ENCODE assay signal across 19 cellular contexts in the genomic region with DNA sequence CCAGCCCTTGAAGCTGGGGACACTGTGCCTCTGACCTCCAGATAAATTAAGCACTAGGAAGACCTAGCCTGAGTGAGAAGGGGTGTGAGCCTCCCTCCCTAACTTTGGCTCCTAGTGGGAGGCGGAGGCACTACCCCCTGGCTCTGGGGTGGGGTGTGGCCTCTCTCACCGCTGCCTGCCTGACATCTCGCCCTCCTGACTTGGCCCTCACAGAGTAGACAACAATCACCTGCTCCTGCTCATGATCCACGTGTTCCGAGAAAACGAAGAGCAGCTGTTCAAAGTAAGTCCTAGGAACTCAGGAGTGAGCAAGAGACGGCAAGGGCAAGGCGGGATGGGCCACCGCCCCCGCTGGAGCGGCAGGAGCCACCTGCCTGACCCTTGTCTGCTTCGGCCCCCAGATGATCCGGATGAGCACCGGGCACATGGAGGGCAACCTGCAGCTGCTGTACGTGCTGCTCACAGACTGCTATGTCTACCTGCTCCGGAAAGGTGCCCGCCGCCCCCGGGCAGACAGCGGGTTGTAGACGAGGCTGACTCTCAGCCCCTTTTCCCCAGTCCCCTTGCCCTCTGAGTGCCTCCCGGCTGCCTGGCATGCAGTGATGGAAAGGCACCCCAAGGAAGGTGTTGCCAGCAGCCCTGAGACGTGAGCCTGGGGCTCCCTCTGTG. TPM values are rescaled to one million over a fixed set of nuclear protein-coding genes. Genes with fewer than 3 reads are reported as not detected.
"Had no signal": no experiment of that assay in that cellular context is flagged by ENCODE, and none has a peak within 500 bp of the region (broad histone marks: within the 10 kb centered on the region; RNA-seq: fewer than 3 reads in every experiment).

No MANE protein-coding gene starts in this region.

- H3K36me3 Mint-ChIP-seq: type B pancreatic cell had no signal

- H3K27ac ChIP-seq: body of pancreas, lower lobe of right lung had no signal

- H3K9me3 Mint-ChIP-seq: activated naive CD4-positive, alpha-beta T cell treated with anti-CD3 and anti-CD28 coated beads, Interleukin-2, amount 10 ng/mL, durations not matched to agents 7 days and 5 days; activated T-helper 2 cell treated with anti-CD3 and anti-CD28 coated beads, Interferon-gamma antibody, Interleukin-2, Interleukin-4, amounts not matched to agents 10 μg/mL and 5 μg/mL and 100 μg/mL, durations not matched to agents 14 hours and 24 hours and 36 hours; dendritic cell treated with granulocyte-macrophage colony-stimulating factor and Interleukin-4, amounts not matched to agents 40 ng/mL and 50 ng/mL, for 4 days; stimulated activated naive B cell treated with anti-CD40 and anti-IgM and Interleukin-4, amounts not matched to agents 10 μg/mL and 1 μg/mL and 100 μg/mL, for 72 hours; T-helper 1 cell treated with Interleukin-12 subunit alpha and Interleukin-12 subunit beta and Interleukin-4 antibody, amounts not matched to agents 30 μg/mL and 1 μg/mL, for 36 hours; type B pancreatic cell had no signal

- ATAC-seq: body of pancreas; lower lobe of right lung; stimulated activated naive B cell treated with anti-CD40 and anti-IgM and Interleukin-4, amounts not matched to agents 10 μg/mL and 1 μg/mL and 100 μg/mL, for 72 hours had no signal

- DNase-seq: activated CD4-positive, alpha-beta T cell treated with anti-CD3 and anti-CD28 coated beads, Interleukin-2, amount 50 U/mL, for 1 hour; activated naive CD4-positive, alpha-beta T cell treated with anti-CD3 and anti-CD28 coated beads, Interleukin-2, amount 10 ng/mL, durations not matched to agents 7 days and 5 days; amniotic stem cell; erythroblast; hypothalamus; kidney glomerular epithelial cell; lower lobe of right lung; midbrain; stimulated activated CD4-positive, alpha-beta T cell treated with anti-CD3 and anti-CD28 coated beads, Interleukin-2, amount 100 ng/mL, for 24 hours; stimulated activated naive B cell treated with anti-CD40 and anti-IgM and Interleukin-4, amounts not matched to agents 10 μg/mL and 1 μg/mL and 100 μg/mL, for 72 hours; substantia nigra had no signal

- H3K4me3 ChIP-seq: body of pancreas, lower lobe of right lung had no signal

- H3K27me3 ChIP-seq: body of pancreas had no signal

- H3K9me3 ChIP-seq: body of pancreas, lower lobe of right lung had no signal

- H3K4me1 Mint-ChIP-seq: activated naive CD4-positive, alpha-beta T cell treated with anti-CD3 and anti-CD28 coated beads, Interleukin-2, amount 10 ng/mL, durations not matched to agents 7 days and 5 days; stimulated activated naive B cell treated with anti-CD40 and anti-IgM and Interleukin-4, amounts not matched to agents 10 μg/mL and 1 μg/mL and 100 μg/mL, for 72 hours had no signal

- H3K27ac Mint-ChIP-seq: activated naive CD4-positive, alpha-beta T cell treated with anti-CD3 and anti-CD28 coated beads, Interleukin-2, amount 10 ng/mL, durations not matched to agents 7 days and 5 days; activated T-helper 2 cell treated with anti-CD3 and anti-CD28 coated beads, Interferon-gamma antibody, Interleukin-2, Interleukin-4, amounts not matched to agents 10 μg/mL and 5 μg/mL and 100 μg/mL, durations not matched to agents 14 hours and 24 hours and 36 hours; dendritic cell treated with granulocyte-macrophage colony-stimulating factor and Interleukin-4, amounts not matched to agents 40 ng/mL and 50 ng/mL, for 4 days; T-helper 1 cell treated with Interleukin-12 subunit alpha and Interleukin-12 subunit beta and Interleukin-4 antibody, amounts not matched to agents 30 μg/mL and 1 μg/mL, for 36 hours; type B pancreatic cell had no signal

- FAIRE-seq: TTC549 had no signal

- H3K27me3 Mint-ChIP-seq: activated naive CD4-positive, alpha-beta T cell treated with anti-CD3 and anti-CD28 coated beads, Interleukin-2, amount 10 ng/mL, durations not matched to agents 7 days and 5 days; dendritic cell treated with granulocyte-macrophage colony-stimulating factor and Interleukin-4, amounts not matched to agents 40 ng/mL and 50 ng/mL, for 4 days; stimulated activated naive B cell treated with anti-CD40 and anti-IgM and Interleukin-4, amounts not matched to agents 10 μg/mL and 1 μg/mL and 100 μg/mL, for 72 hours; type B pancreatic cell had no signal

- H3K4me3 Mint-ChIP-seq: activated naive CD4-positive, alpha-beta T cell treated with anti-CD3 and anti-CD28 coated beads, Interleukin-2, amount 10 ng/mL, durations not matched to agents 7 days and 5 days; dendritic cell treated with granulocyte-macrophage colony-stimulating factor and Interleukin-4, amounts not matched to agents 40 ng/mL and 50 ng/mL, for 4 days; stimulated activated naive B cell treated with anti-CD40 and anti-IgM and Interleukin-4, amounts not matched to agents 10 μg/mL and 1 μg/mL and 100 μg/mL, for 72 hours; T-helper 1 cell treated with Interleukin-12 subunit alpha and Interleukin-12 subunit beta and Interleukin-4 antibody, amounts not matched to agents 30 μg/mL and 1 μg/mL, for 36 hours; type B pancreatic cell had no signal

- H3K4me1 ChIP-seq: body of pancreas, lower lobe of right lung had no signal

RNA-seq across cellular contexts. Expression of gene TMEM82, which starts 14.3 kb away (rescaled TPM):
- total RNA-seq: activated CD8-positive, alpha-beta memory T cell treated with anti-CD3 and anti-CD28 coated beads for 36 hours; activated T-helper 2 cell treated with anti-CD3 and anti-CD28 coated beads, Interferon-gamma antibody, Interleukin-2, Interleukin-4, amounts not matched to agents 10 μg/mL and 5 μg/mL and 100 μg/mL, durations not matched to agents 14 hours and 24 hours and 36 hours; body of pancreas; lower lobe of right lung; right cardiac atrium had no signal

RNA-seq across cellular contexts. Expression of gene FBLIM1, which starts 30.6 kb away (rescaled TPM):
- total RNA-seq: activated CD8-positive, alpha-beta memory T cell treated with anti-CD3 and anti-CD28 coated beads for 36 hours; activated T-helper 2 cell treated with anti-CD3 and anti-CD28 coated beads, Interferon-gamma antibody, Interleukin-2, Interleukin-4, amounts not matched to agents 10 μg/mL and 5 μg/mL and 100 μg/mL, durations not matched to agents 14 hours and 24 hours and 36 hours had no signal
